In genomic region chr9:32571969-32572899, GRCh38 we compare ENCODE assay signal across 8 cellular contexts. TPM values are rescaled to one million over a fixed set of nuclear protein-coding genes. Genes with fewer than 3 reads are reported as not detected.
DNase-seq lines count a peak whose midpoint lies in the region; ATAC-seq and TF ChIP-seq lines count a peak whose summit lies in the region.

No MANE protein-coding gene starts in this region.

- H3K4me3 ChIP-seq in PC-9 = peak overlapping the region; percentile 89
- peak overlapping the region; percentile 84 for H3K4me3 ChIP-seq in fibroblast of pulmonary artery (replicated peaks; ENCODE audit: low read depth, low read length)
- H3K4me3 ChIP-seq in neural cell (ENCODE audit: low read length) = peak overlapping the region; percentile 85
- H3K4me3 ChIP-seq in suprapubic skin = peak overlapping the region; percentile 94

- H4K20me1 ChIP-seq in PC-9 (ENCODE audit: insufficient read depth) (peaks cover 4% of the 10 kb centered on the region; the same call in 1 of the 2 replicates), neural cell (ENCODE audit: insufficient read depth) (no peaks in the 10 kb centered on the region)

- TF ChIP-seq POLR2A in suprapubic skin (IDR thresholded peaks at IDR 0.05) = no peak

- H3K9me2 ChIP-seq in PC-9 (ENCODE audit: insufficient read depth) = no peaks in the 10 kb centered on the region
- no peaks in the 10 kb centered on the region for H3K9me2 ChIP-seq in neural cell (ENCODE audit: insufficient read depth, low read length)

- CTCF ChIA-PET in PC-9 (lab: Charles Lee) = interaction anchor here (0.6 to 1.6 kb wide), 6 partner anchors 18 to 193 kb away, joined by 3 to 19 read pairs (median 3); partner anchors contain the start of gene ACO1

- H3K9me3 ChIP-seq in PC-9 (ENCODE audit: insufficient read depth, low read depth) (no peaks in the 10 kb centered on the region), neural cell (ENCODE audit: low read length) (no peaks in the 10 kb centered on the region), suprapubic skin (no peaks in the 10 kb centered on the region)

- H3K4me1 ChIP-seq in PC-9 (replicated peaks; ENCODE audit: insufficient read depth) = peaks cover 18% of the 10 kb centered on the region
- H3K4me1 ChIP-seq in suprapubic skin = peaks cover 20% of the 10 kb centered on the region

- H3F3A ChIP-seq in PC-9 (ENCODE audit: insufficient read depth, low read depth) (peaks cover 6% of the 10 kb centered on the region; the same call in 1 of the 2 replicates), neural cell (ENCODE audit: insufficient read depth, low read length, poor library complexity, severe bottlenecking) (peaks cover 5% of the 10 kb centered on the region)

- BruUV-seq in PC-9 (replicated peaks; lab: Mats Ljungman, UMichigan) = TSS peak; percentile 70

- peak; percentile 72 for TF ChIP-seq RAD21 in neural cell (conservative IDR thresholded peaks at IDR 0.05)

- intact Hi-C loops in PC-9 (cut with micrococcal nuclease; ENCODE audit: unreplicated experiment) = loop anchor here (1.0 to 2.0 kb wide), 2 partner anchors 19 to 188 kb away; partner anchors contain the start of genes ACO1, SMIM27 and TOPORS

- TF ChIP-seq CTCF in PC-9 (conservative IDR thresholded peaks at IDR 0.05) (peak; percentile 77), fibroblast of pulmonary artery (IDR thresholded peaks at IDR 0.05; ENCODE audit: low read length, missing control alignments) (peak; percentile 82), neural cell (IDR thresholded peaks at IDR 0.05; ENCODE audit: poor library complexity, severe bottlenecking) (peak; percentile 87), suprapubic skin (IDR thresholded peaks at IDR 0.05) (peak; percentile 45 to 67)

- H3K27ac ChIP-seq in PC-9 = peak overlapping the region; percentile 56
- peak overlapping the region; percentile 90 for H3K27ac ChIP-seq in neural cell (ENCODE audit: low read length)
- H3K27ac ChIP-seq in suprapubic skin = peak overlapping the region; percentile 90

- peak overlapping the region; percentile 87; the same call in 1 of the 2 replicates for H2AFZ ChIP-seq in PC-9
- H2AFZ ChIP-seq in neural cell (ENCODE audit: low read depth, low read length) = peak overlapping the region; percentile 58

- H3K36me3 ChIP-seq in PC-9 (ENCODE audit: low read depth) = no peaks in the 10 kb centered on the region
- no peaks in the 10 kb centered on the region for H3K36me3 ChIP-seq in neural cell (ENCODE audit: insufficient read depth, low read length)
- peaks cover 7% of the 10 kb centered on the region for H3K36me3 ChIP-seq in suprapubic skin

- peak overlapping the region; percentile 76 for H3K9ac ChIP-seq in neural cell (ENCODE audit: low read length)

- TF ChIP-seq EP300 in neural cell (conservative IDR thresholded peaks at IDR 0.05; ENCODE audit: poor library complexity, severe bottlenecking) (no peak), suprapubic skin (IDR thresholded peaks at IDR 0.05) (no peak)

- ATAC-seq in GM21381 (IDR thresholded peaks at IDR 0.05; ENCODE audit: unreplicated experiment) = peak; percentile 87

- WGBS in suprapubic skin = 2% methylated on average over 17 of the region's 17 CpGs

- POLR2A ChIA-PET in PC-9 (lab: Charles Lee; ENCODE audit: unreplicated experiment) = interaction anchor here (0.9 kb wide), 1 partner anchor 473 kb away, joined by 9 read pairs; no protein-coding TSS in a partner anchor

- H3K4me2 ChIP-seq in PC-9 = peak overlapping the region; percentile 93
- H3K4me2 ChIP-seq in neural cell (ENCODE audit: low read length) = peak overlapping the region; percentile 86

- H3K27me3 ChIP-seq in PC-9 (ENCODE audit: insufficient read depth, low read depth) (no peaks in the 10 kb centered on the region), neural cell (ENCODE audit: insufficient read depth, low read depth, low read length) (no peaks in the 10 kb centered on the region), suprapubic skin (no peaks in the 10 kb centered on the region)

- DNase-seq in DMS153 (lab: John Stamatoyannopoulos, UW) (peak; percentile 38), HT1080 (ENCODE audit: low read depth) (peak; percentile 74), PC-9 (peak; percentile 52 to 72), fibroblast of pulmonary artery (ENCODE audit: low read depth) (peak; percentile 84), suprapubic skin (ENCODE audit: low spot score in 2 of 2) (no peak)
- DNase-seq in activated T-helper 1 cell treated with anti-CD3 and anti-CD28 coated beads, Interleukin-2, amount 50 U/mL, for 16 hours (ENCODE audit: low read depth in 1 of 2, low spot score in 1 of 2) = peak; percentile 42 to 52

- H3K79me2 ChIP-seq in PC-9 (ENCODE audit: low read depth) (peaks cover 30% of the 10 kb centered on the region), neural cell (replicated peaks; ENCODE audit: insufficient read depth, low read length) (peaks cover 25% of the 10 kb centered on the region)

TF ChIP-seq in neural cell, 6 proteins besides CTCF, POLR2A, EP300 and RAD21:
- TF ChIP-seq POLR2AphosphoS5 (IDR thresholded peaks at IDR 0.05) (peak; percentile 41), MXI1 (conservative IDR thresholded peaks at IDR 0.05; ENCODE audit: poor library complexity, severe bottlenecking) (peak; percentile 9), SMC3 (conservative IDR thresholded peaks at IDR 0.05; ENCODE audit: poor library complexity) (peak; percentile 86), TAF1 (IDR thresholded peaks at IDR 0.05; ENCODE audit: low read depth) (no peak)
- TF ChIP-seq, protein P1, sequence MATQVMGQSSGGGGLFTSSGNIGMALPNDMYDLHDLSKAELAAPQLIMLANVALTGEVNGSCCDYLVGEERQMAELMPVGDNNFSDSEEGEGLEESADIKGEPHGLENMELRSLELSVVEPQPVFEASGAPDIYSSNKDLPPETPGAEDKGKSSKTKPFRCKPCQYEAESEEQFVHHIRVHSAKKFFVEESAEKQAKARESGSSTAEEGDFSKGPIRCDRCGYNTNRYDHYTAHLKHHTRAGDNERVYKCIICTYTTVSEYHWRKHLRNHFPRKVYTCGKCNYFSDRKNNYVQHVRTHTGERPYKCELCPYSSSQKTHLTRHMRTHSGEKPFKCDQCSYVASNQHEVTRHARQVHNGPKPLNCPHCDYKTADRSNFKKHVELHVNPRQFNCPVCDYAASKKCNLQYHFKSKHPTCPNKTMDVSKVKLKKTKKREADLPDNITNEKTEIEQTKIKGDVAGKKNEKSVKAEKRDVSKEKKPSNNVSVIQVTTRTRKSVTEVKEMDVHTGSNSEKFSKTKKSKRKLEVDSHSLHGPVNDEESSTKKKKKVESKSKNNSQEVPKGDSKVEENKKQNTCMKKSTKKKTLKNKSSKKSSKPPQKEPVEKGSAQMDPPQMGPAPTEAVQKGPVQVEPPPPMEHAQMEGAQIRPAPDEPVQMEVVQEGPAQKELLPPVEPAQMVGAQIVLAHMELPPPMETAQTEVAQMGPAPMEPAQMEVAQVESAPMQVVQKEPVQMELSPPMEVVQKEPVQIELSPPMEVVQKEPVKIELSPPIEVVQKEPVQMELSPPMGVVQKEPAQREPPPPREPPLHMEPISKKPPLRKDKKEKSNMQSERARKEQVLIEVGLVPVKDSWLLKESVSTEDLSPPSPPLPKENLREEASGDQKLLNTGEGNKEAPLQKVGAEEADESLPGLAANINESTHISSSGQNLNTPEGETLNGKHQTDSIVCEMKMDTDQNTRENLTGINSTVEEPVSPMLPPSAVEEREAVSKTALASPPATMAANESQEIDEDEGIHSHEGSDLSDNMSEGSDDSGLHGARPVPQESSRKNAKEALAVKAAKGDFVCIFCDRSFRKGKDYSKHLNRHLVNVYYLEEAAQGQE (IDR thresholded peaks at IDR 0.05; ENCODE audit: borderline replicate concordance) = no peak

RNA-seq across cellular contexts. Expression of gene NDUFB6, which starts 0.7 kb away (rescaled TPM):
- 101 and 142 TPM in 2 replicates for total RNA-seq in HT1080 (2014; rRNA removed; shearing (Covaris generic))
- polyA plus RNA-seq in HT1080 (2015; cell fraction: cytosol; rRNA removed) = 125 and 127 TPM in 2 replicates
- 55.5 and 66.4 TPM in 2 replicates for polyA plus RNA-seq in HT1080 (2015; cell fraction: nucleus; rRNA removed)
- 46.9 and 49.6 TPM in 2 replicates for total RNA-seq in PC-9 (2021)
- polyA plus RNA-seq in neural cell = 131 and 148 TPM in 2 replicates
- 33.6 and 37.2 TPM in 2 replicates for polyA minus RNA-seq in neural cell
- total RNA-seq in suprapubic skin = 10 to 100 TPM; 29.9 to 61.0 (median 41.1) TPM

RNA-seq across cellular contexts. Expression of gene TOPORS, which starts 19.8 kb away (rescaled TPM):
- 20.8 and 27.0 TPM in 2 replicates for total RNA-seq in HT1080 (2014; rRNA removed; shearing (Covaris generic))
- polyA plus RNA-seq in HT1080 (2015; cell fraction: cytosol; rRNA removed) = 12.2 and 15.1 TPM in 2 replicates
- polyA plus RNA-seq in HT1080 (2015; cell fraction: nucleus; rRNA removed) = 29.8 and 29.9 TPM in 2 replicates
- total RNA-seq in PC-9 (2021) = 8.0 and 11.1 TPM in 2 replicates
- 18.0 and 18.6 TPM in 2 replicates for polyA plus RNA-seq in neural cell
- polyA minus RNA-seq in neural cell = 53.1 and 55.9 TPM in 2 replicates
- 10 to 100 TPM; 19.2 to 29.0 (median 23.6) TPM for total RNA-seq in suprapubic skin

RNA-seq across cellular contexts. Expression of gene SMIM27, which starts 20.1 kb away (rescaled TPM):
- 9.2 and 12.1 TPM in 2 replicates for total RNA-seq in HT1080 (2014; rRNA removed; shearing (Covaris generic))
- 2.9 and 5.2 TPM in 2 replicates for polyA plus RNA-seq in HT1080 (2015; cell fraction: cytosol; rRNA removed)
- polyA plus RNA-seq in HT1080 (2015; cell fraction: nucleus; rRNA removed) = 0.60 and 1.9 TPM in 2 replicates
- total RNA-seq in PC-9 (2021) = 8.0 and 8.2 TPM in 2 replicates
- 15.6 and 23.2 TPM in 2 replicates for polyA plus RNA-seq in neural cell
- 2.9 and 3.7 TPM in 2 replicates for polyA minus RNA-seq in neural cell
- 1 to 10 TPM; 3.9 to 8.1 (median 6.8) TPM for total RNA-seq in suprapubic skin

RNA-seq across cellular contexts. Expression of gene RIGI, which starts 46.2 kb away (rescaled TPM):
- 7.3 TPM in 2 replicates for total RNA-seq in HT1080 (2014; rRNA removed; shearing (Covaris generic))
- 5.1 and 6.0 TPM in 2 replicates for polyA plus RNA-seq in HT1080 (2015; cell fraction: cytosol; rRNA removed)
- 14.6 and 15.9 TPM in 2 replicates for polyA plus RNA-seq in HT1080 (2015; cell fraction: nucleus; rRNA removed)
- total RNA-seq in PC-9 (2021) (3.9 and 4.2 TPM in 2 replicates), suprapubic skin (1 to 10 TPM; 4.2 to 9.3 (median 7.4) TPM)
- polyA plus RNA-seq in neural cell = 2.5 and 3.0 TPM in 2 replicates
- 2.8 and 3.2 TPM in 2 replicates for polyA minus RNA-seq in neural cell

Comparison
In these comparisons a context has a peak if more than half of its experiments do, and no peak if none do; other contexts are left out.
1. DNase-seq: peak in DMS153 (single experiment), HT1080 (single experiment), PC-9 (2 of 2), activated T-helper 1 cell treated with anti-CD3 and anti-CD28 coated beads, Interleukin-2, amount 50 U/mL, for 16 hours (2 of 2) and fibroblast of pulmonary artery (single experiment); none in suprapubic skin (0 of 2).
2. Peak in every context shown above with its lines, with median percentiles within 50 percentile points of each other: H3K27ac ChIP-seq, H3K4me3 ChIP-seq and CTCF ChIP-seq.